In genomic region chr11:61834278-61835004, GRCh38 we compare ENCODE assay signal across 8 cellular contexts. TPM values are rescaled to one million over a fixed set of nuclear protein-coding genes. Genes with fewer than 3 reads are reported as not detected.
A peak's percentile ranks its signal among the peaks of the same experiment; 100 is the strongest.
DNase-seq lines count a peak whose midpoint lies in the region; ATAC-seq lines count a peak whose summit lies in the region.

No MANE protein-coding gene starts in this region.

- peaks cover 14% of the 10 kb centered on the region for H3K4me1 ChIP-seq in rectal smooth muscle tissue (ENCODE audit: control insufficient read depth, insufficient read depth, low read length)

- no peaks in the 10 kb centered on the region for H3K27me3 ChIP-seq in rectal smooth muscle tissue (ENCODE audit: control insufficient read depth, insufficient read depth, low read length)

- H3K27ac ChIP-seq in rectal smooth muscle tissue (ENCODE audit: low read depth, low read length) = peak overlapping the region; percentile 6

- DNase-seq in A172 (ENCODE audit: low spot score) (peak; percentile 68), NCI-H2081 treated with DMSO at 0.1 percent for 48 hours (lab: John Stamatoyannopoulos, UW) (peak; percentile 29), germinal center (ENCODE audit: low spot score) (peak; percentile 59), occipital lobe (lab: John Stamatoyannopoulos, UW) (no peak)
- DNase-seq in activated T-cell treated with anti-CD3 and anti-CD28 coated beads, Interleukin-2, amount 50 U/mL, for 1 hour = peak; percentile 44

- peak; percentile 90 for ATAC-seq in GM18502 (IDR thresholded peaks at IDR 0.05; ENCODE audit: poor library complexity, unreplicated experiment)
- ATAC-seq in HG02798 (IDR thresholded peaks at IDR 0.05; ENCODE audit: poor library complexity, unreplicated experiment) = peak; percentile 88

- H3K9ac ChIP-seq in rectal smooth muscle tissue (ENCODE audit: low read length) = peak overlapping the region; percentile 2

- no peak overlapping the region for H3K4me3 ChIP-seq in rectal smooth muscle tissue (ENCODE audit: low read length)

- no peaks in the 10 kb centered on the region for H3K36me3 ChIP-seq in rectal smooth muscle tissue (ENCODE audit: control insufficient read depth, insufficient read depth, low read length)

RNA-seq across cellular contexts. Expression of gene FADS2, which starts 6.3 kb away (rescaled TPM):
- 151 and 340 TPM in 2 replicates for total RNA-seq in A172 (2014; rRNA removed; shearing (Covaris generic))
- 109 TPM for total RNA-seq in occipital lobe

RNA-seq across cellular contexts. Expression of gene FADS1, which starts 17.6 kb away (rescaled TPM):
- total RNA-seq in A172 (2014; rRNA removed; shearing (Covaris generic)) = 55.3 and 84.2 TPM in 2 replicates
- total RNA-seq in occipital lobe = 85.0 TPM

RNA-seq across cellular contexts. Expression of gene FEN1, which starts 41.7 kb away (rescaled TPM):
- 131 and 139 TPM in 2 replicates for total RNA-seq in A172 (2014; rRNA removed; shearing (Covaris generic))
- total RNA-seq in occipital lobe = 13.3 TPM

RNA-seq across cellular contexts. Expression of gene TMEM258, which starts 42.0 kb away (rescaled TPM):
- 78.1 and 115 TPM in 2 replicates for total RNA-seq in A172 (2014; rRNA removed; shearing (Covaris generic))
- total RNA-seq in occipital lobe = 39.6 TPM

RNA-seq across cellular contexts. Expression of gene FADS3, which starts 56.9 kb away (rescaled TPM):
- total RNA-seq in A172 (2014; rRNA removed; shearing (Covaris generic)) = 139 and 190 TPM in 2 replicates
- total RNA-seq in occipital lobe = 34.0 TPM
